Comparison of ENCODE assay signal across 8 cellular contexts in the genomic region with DNA sequence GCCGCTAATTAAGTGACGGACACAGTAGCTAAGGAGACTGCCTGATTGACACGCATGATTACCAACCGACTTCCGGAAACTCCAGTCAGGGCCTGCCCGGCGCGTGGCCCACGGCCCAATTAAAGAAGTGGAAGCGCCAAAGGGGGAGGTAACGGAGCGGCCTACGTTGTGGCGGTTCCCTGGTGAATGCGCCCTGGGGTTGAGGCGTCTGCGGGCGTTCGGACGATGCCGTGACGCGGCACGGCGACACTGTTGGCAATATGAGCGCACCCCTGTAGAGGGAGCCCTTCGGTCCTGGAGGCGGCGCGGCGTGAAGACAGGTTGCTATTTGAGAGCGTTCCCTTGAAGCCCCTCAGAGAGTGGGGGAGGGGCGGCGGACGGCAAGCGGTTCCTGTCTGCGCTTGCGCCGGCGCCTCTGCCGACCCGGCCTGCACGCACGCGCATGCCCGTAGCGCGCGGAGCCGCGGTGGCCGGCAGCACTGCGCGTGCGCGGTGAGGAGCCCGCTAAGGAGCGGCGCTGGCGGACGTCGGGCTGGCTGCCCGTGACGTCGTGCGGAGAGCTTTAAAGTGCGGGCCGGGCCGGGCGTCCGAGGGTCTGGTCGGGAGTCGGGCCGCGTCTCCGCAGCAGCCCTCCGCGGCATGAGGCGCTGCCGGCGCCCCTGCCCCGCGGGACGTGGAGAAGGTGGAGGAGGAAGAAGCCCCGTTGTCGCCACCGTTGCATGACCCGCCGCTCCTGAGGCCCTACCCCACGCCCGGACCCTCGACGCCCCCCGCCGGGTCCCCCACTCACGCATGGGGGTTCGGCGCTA. TPM values are rescaled to one million over a fixed set of nuclear protein-coding genes. Genes with fewer than 3 reads are reported as not detected.
DNase-seq lines count a peak whose midpoint lies in the region; ATAC-seq and TF ChIP-seq lines count a peak whose summit lies in the region.

A gene (plus strand): TSS at position 495 of the 809 bp plus-strand sequence. CDS start 416 bp downstream, outside the sequence.

- H3K36me3 Mint-ChIP-seq in activated T-cell treated with anti-CD3 and anti-CD28 coated beads, Interleukin-2, amount 50 U/mL, for 24 hours (ENCODE audit: low read depth), result peaks cover 48% of the 10 kb centered on the region

- H3K4me1 ChIP-seq in mucosa of rectum (ENCODE audit: control insufficient read depth in 2 of 2, insufficient read depth in 2 of 2, low read length in 2 of 2), result peaks cover 47 to 55% of the 10 kb centered on the region in 2 donors

- DNase-seq in DMS79 treated with DMSO at 0.1 percent for 48 hours (lab: John Stamatoyannopoulos, UW), result peak; percentile 86
- peak; percentile 86 for DNase-seq in KG1 (lab: John Stamatoyannopoulos, UW)
- peak; percentile 98 for DNase-seq in activated T-cell treated with anti-CD3 and anti-CD28 coated beads, Interleukin-2, amount 50 U/mL, for 24 hours
- DNase-seq in erythroblast (lab: John Stamatoyannopoulos, UW), result peak; percentile 100
- DNase-seq in stimulated activated CD8-positive, alpha-beta memory T cell treated with anti-CD3 and anti-CD28 coated beads, Interleukin-4, amount 100 ng/mL, for 48 hours, result peak; percentile 98

- no peaks in the 10 kb centered on the region for H3K27me3 ChIP-seq in mucosa of rectum (ENCODE audit: control insufficient read depth in 2 of 2, insufficient read depth in 2 of 2, low read length in 2 of 2)

- H3K9me3 Mint-ChIP-seq in activated T-cell treated with anti-CD3 and anti-CD28 coated beads, Interleukin-2, amount 50 U/mL, for 24 hours, result no peaks in the 10 kb centered on the region

- H3K36me3 ChIP-seq in mucosa of rectum (ENCODE audit: control insufficient read depth in 2 of 2, insufficient read depth in 2 of 2, low read length in 2 of 2), result peaks cover 5 to 7% of the 10 kb centered on the region in 2 donors

- H3K9me3 ChIP-seq in mucosa of rectum (ENCODE audit: control insufficient read depth in 2 of 2, low read length in 2 of 2), result no peaks in the 10 kb centered on the region

- peak within 1 kb of the TSS; percentile 98 for H3K27ac ChIP-seq in mucosa of rectum (ENCODE audit: low read depth in 2 of 2, low read length in 2 of 2)

- peak within 1 kb of the TSS; percentile 99 for H3K27ac Mint-ChIP-seq in activated T-cell treated with anti-CD3 and anti-CD28 coated beads, Interleukin-2, amount 50 U/mL, for 24 hours

- H3K4me3 Mint-ChIP-seq in activated T-cell treated with anti-CD3 and anti-CD28 coated beads, Interleukin-2, amount 50 U/mL, for 24 hours, result peak within 1 kb of the TSS; percentile 95

- peak within 1 kb of the TSS; percentile 89 to 93 for H3K9ac ChIP-seq in mucosa of rectum (ENCODE audit: low read depth in 1 of 2, low read length in 2 of 2)

- H3K4me1 Mint-ChIP-seq in activated T-cell treated with anti-CD3 and anti-CD28 coated beads, Interleukin-2, amount 50 U/mL, for 24 hours (ENCODE audit: low read depth), result peaks cover 64% of the 10 kb centered on the region

- peak; percentile 84 for ATAC-seq in GM21723 (IDR thresholded peaks at IDR 0.05; ENCODE audit: unreplicated experiment)

- peak within 1 kb of the TSS; percentile 89 for H3K4me3 ChIP-seq in mucosa of rectum (ENCODE audit: low read length in 2 of 2)

- no peaks in the 10 kb centered on the region for H3K27me3 Mint-ChIP-seq in activated T-cell treated with anti-CD3 and anti-CD28 coated beads, Interleukin-2, amount 50 U/mL, for 24 hours

- peak; percentile 74 for TF ChIP-seq POLR2A in erythroblast (IDR thresholded peaks at IDR 0.05; ENCODE audit: low read length)

TF ChIP-seq in PFSK-1, 5 proteins besides CTCF, POLR2A, EP300 and RAD21:
- TF ChIP-seq, protein P1, sequence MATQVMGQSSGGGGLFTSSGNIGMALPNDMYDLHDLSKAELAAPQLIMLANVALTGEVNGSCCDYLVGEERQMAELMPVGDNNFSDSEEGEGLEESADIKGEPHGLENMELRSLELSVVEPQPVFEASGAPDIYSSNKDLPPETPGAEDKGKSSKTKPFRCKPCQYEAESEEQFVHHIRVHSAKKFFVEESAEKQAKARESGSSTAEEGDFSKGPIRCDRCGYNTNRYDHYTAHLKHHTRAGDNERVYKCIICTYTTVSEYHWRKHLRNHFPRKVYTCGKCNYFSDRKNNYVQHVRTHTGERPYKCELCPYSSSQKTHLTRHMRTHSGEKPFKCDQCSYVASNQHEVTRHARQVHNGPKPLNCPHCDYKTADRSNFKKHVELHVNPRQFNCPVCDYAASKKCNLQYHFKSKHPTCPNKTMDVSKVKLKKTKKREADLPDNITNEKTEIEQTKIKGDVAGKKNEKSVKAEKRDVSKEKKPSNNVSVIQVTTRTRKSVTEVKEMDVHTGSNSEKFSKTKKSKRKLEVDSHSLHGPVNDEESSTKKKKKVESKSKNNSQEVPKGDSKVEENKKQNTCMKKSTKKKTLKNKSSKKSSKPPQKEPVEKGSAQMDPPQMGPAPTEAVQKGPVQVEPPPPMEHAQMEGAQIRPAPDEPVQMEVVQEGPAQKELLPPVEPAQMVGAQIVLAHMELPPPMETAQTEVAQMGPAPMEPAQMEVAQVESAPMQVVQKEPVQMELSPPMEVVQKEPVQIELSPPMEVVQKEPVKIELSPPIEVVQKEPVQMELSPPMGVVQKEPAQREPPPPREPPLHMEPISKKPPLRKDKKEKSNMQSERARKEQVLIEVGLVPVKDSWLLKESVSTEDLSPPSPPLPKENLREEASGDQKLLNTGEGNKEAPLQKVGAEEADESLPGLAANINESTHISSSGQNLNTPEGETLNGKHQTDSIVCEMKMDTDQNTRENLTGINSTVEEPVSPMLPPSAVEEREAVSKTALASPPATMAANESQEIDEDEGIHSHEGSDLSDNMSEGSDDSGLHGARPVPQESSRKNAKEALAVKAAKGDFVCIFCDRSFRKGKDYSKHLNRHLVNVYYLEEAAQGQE (IDR thresholded peaks at IDR 0.05; ENCODE audit: insufficient read depth in 1 of 2, low read depth in 2 of 2, low read length in 2 of 2), result no peak
- TF ChIP-seq FOXP2 (optimal IDR thresholded peaks at IDR 0.05; ENCODE audit: borderline replicate concordance, extremely low read depth, extremely low read length, insufficient read depth) (peak; percentile 92), TAF1 (IDR thresholded peaks at IDR 0.05; ENCODE audit: borderline replicate concordance, insufficient read depth, low read length) (peak; percentile 47; the same call in 1 of the 2 replicates), POLR2AphosphoS5 (IDR thresholded peaks at IDR 0.05; ENCODE audit: low read depth, low read length) (peak; percentile 25; the same call in 1 of the 2 replicates)

RNA-seq across cellular contexts. Expression of the gene that starts here (rescaled TPM):
- polyA plus RNA-seq in PFSK-1 (2012; ENCODE audit: insufficient read length, low read depth), result 69.3 TPM

Comparison
In these comparisons a context has a peak if more than half of its experiments do, and no peak if none do; other contexts are left out.
1. Peak in every context shown above with its lines: DNase-seq, ATAC-seq, H3K4me3 ChIP-seq and H3K27ac ChIP-seq.